1 cellular context compared by ENCODE assay signal in genomic region chr17:82236142-82236971, GRCh38.
TF ChIP-seq lines count a peak whose summit lies in the region.

No MANE protein-coding gene starts in this region.

TF ChIP-seq in HepG2, 621 proteins besides CTCF, POLR2A, EP300 and RAD21 (continued from another document and continues in another):
- peak; percentile 95; the same call in 1 of the 2 replicates for TF ChIP-seq KDM5B (CRISPR knock-in tag; IDR thresholded peaks at IDR 0.05; ENCODE audit: borderline replicate concordance)
- TF ChIP-seq FOXO1 (CRISPR knock-in tag; IDR thresholded peaks at IDR 0.05): peak; percentile 73
- TF ChIP-seq, protein P1, sequence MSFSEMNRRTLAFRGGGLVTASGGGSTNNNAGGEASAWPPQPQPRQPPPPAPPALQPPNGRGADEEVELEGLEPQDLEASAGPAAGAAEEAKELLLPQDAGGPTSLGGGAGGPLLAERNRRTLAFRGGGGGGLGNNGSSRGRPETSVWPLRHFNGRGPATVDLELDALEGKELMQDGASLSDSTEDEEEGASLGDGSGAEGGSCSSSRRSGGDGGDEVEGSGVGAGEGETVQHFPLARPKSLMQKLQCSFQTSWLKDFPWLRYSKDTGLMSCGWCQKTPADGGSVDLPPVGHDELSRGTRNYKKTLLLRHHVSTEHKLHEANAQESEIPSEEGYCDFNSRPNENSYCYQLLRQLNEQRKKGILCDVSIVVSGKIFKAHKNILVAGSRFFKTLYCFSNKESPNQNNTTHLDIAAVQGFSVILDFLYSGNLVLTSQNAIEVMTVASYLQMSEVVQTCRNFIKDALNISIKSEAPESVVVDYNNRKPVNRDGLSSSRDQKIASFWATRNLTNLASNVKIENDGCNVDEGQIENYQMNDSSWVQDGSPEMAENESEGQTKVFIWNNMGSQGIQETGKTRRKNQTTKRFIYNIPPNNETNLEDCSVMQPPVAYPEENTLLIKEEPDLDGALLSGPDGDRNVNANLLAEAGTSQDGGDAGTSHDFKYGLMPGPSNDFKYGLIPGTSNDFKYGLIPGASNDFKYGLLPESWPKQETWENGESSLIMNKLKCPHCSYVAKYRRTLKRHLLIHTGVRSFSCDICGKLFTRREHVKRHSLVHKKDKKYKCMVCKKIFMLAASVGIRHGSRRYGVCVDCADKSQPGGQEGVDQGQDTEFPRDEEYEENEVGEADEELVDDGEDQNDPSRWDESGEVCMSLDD (CRISPR knock-in tag; IDR thresholded peaks at IDR 0.05; ENCODE audit: borderline replicate concordance): peak; percentile 94
- TF ChIP-seq, protein P2, sequence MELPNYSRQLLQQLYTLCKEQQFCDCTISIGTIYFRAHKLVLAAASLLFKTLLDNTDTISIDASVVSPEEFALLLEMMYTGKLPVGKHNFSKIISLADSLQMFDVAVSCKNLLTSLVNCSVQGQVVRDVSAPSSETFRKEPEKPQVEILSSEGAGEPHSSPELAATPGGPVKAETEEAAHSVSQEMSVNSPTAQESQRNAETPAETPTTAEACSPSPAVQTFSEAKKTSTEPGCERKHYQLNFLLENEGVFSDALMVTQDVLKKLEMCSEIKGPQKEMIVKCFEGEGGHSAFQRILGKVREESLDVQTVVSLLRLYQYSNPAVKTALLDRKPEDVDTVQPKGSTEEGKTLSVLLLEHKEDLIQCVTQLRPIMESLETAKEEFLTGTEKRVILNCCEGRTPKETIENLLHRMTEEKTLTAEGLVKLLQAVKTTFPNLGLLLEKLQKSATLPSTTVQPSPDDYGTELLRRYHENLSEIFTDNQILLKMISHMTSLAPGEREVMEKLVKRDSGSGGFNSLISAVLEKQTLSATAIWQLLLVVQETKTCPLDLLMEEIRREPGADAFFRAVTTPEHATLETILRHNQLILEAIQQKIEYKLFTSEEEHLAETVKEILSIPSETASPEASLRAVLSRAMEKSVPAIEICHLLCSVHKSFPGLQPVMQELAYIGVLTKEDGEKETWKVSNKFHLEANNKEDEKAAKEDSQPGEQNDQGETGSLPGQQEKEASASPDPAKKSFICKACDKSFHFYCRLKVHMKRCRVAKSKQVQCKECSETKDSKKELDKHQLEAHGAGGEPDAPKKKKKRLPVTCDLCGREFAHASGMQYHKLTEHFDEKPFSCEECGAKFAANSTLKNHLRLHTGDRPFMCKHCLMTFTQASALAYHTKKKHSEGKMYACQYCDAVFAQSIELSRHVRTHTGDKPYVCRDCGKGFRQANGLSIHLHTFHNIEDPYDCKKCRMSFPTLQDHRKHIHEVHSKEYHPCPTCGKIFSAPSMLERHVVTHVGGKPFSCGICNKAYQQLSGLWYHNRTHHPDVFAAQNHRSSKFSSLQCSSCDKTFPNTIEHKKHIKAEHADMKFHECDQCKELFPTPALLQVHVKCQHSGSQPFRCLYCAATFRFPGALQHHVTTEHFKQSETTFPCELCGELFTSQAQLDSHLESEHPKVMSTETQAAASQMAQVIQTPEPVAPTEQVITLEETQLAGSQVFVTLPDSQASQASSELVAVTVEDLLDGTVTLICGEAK (IDR thresholded peaks at IDR 0.05): no peak
- TF ChIP-seq, protein P2 (CRISPR knock-in tag; IDR thresholded peaks at IDR 0.05): peak; percentile 84; the same call in 1 of the 2 replicates
- TF ChIP-seq, protein P3, sequence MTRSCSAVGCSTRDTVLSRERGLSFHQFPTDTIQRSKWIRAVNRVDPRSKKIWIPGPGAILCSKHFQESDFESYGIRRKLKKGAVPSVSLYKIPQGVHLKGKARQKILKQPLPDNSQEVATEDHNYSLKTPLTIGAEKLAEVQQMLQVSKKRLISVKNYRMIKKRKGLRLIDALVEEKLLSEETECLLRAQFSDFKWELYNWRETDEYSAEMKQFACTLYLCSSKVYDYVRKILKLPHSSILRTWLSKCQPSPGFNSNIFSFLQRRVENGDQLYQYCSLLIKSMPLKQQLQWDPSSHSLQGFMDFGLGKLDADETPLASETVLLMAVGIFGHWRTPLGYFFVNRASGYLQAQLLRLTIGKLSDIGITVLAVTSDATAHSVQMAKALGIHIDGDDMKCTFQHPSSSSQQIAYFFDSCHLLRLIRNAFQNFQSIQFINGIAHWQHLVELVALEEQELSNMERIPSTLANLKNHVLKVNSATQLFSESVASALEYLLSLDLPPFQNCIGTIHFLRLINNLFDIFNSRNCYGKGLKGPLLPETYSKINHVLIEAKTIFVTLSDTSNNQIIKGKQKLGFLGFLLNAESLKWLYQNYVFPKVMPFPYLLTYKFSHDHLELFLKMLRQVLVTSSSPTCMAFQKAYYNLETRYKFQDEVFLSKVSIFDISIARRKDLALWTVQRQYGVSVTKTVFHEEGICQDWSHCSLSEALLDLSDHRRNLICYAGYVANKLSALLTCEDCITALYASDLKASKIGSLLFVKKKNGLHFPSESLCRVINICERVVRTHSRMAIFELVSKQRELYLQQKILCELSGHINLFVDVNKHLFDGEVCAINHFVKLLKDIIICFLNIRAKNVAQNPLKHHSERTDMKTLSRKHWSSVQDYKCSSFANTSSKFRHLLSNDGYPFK (CRISPR knock-in tag; IDR thresholded peaks at IDR 0.05; ENCODE audit: borderline replicate concordance): peak; percentile 88
- TF ChIP-seq CBX1 (IDR thresholded peaks at IDR 0.05; ENCODE audit: low read depth): no peak
- TF ChIP-seq SRSF1 (optimal IDR thresholded peaks at IDR 0.05; ENCODE audit: low read depth, low read length): no peak
- TF ChIP-seq STAG1 (CRISPR knock-in tag; IDR thresholded peaks at IDR 0.05): peak; percentile 77
- peak; percentile 99 for TF ChIP-seq BORCS8-MEF2B (CRISPR knock-in tag; IDR thresholded peaks at IDR 0.05)
- TF ChIP-seq JUND (CRISPR knock-in tag; IDR thresholded peaks at IDR 0.05): no peak
- peak; percentile 96 for TF ChIP-seq IKZF5 (CRISPR knock-in tag; IDR thresholded peaks at IDR 0.05)
- 0 out of 2 replicates have a peak, but pooled peaks have one; percentile 86 for TF ChIP-seq ZNF530 (CRISPR knock-in tag; IDR thresholded peaks at IDR 0.05; ENCODE audit: low read depth)
- peak; percentile 76 for TF ChIP-seq AGO1 (IDR thresholded peaks at IDR 0.05; ENCODE audit: low read depth, low read length, poor library complexity, severe bottlenecking)
- TF ChIP-seq ZFP82 (CRISPR knock-in tag; IDR thresholded peaks at IDR 0.05; ENCODE audit: borderline replicate concordance): peak; percentile 68; the same call in 1 of the 2 replicates
- peak; percentile 98 for TF ChIP-seq SALL2 (CRISPR knock-in tag; IDR thresholded peaks at IDR 0.05)
- TF ChIP-seq, protein P4, sequence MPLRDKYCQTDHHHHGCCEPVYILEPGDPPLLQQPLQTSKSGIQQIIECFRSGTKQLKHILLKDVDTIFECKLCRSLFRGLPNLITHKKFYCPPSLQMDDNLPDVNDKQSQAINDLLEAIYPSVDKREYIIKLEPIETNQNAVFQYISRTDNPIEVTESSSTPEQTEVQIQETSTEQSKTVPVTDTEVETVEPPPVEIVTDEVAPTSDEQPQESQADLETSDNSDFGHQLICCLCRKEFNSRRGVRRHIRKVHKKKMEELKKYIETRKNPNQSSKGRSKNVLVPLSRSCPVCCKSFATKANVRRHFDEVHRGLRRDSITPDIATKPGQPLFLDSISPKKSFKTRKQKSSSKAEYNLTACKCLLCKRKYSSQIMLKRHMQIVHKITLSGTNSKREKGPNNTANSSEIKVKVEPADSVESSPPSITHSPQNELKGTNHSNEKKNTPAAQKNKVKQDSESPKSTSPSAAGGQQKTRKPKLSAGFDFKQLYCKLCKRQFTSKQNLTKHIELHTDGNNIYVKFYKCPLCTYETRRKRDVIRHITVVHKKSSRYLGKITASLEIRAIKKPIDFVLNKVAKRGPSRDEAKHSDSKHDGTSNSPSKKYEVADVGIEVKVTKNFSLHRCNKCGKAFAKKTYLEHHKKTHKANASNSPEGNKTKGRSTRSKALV (CRISPR knock-in tag; IDR thresholded peaks at IDR 0.05): peak; percentile 98
- TF ChIP-seq ZMYM3 (CRISPR knock-in tag; IDR thresholded peaks at IDR 0.05): no peak; the same call in 1 of the 2 replicates
- 0 out of 4 replicates have a peak, but pooled peaks of 1 of the 2 experiments have one; percentile 71 for TF ChIP-seq ATF4 (CRISPR knock-in tag; IDR thresholded peaks at IDR 0.05)
- no peak for TF ChIP-seq HNRNPLL (IDR thresholded peaks at IDR 0.05; ENCODE audit: low read depth, low read length, poor library complexity, severe bottlenecking)
- 0 out of 2 replicates have a peak, but pooled peaks have one; percentile 13 for TF ChIP-seq TBX3 (IDR thresholded peaks at IDR 0.05; ENCODE audit: borderline replicate concordance)
- TF ChIP-seq EZH2 (conservative IDR thresholded peaks at IDR 0.05; ENCODE audit: low read depth, low read length): no peak
- 0 out of 2 replicates have a peak, but pooled peaks have one; percentile 60 for TF ChIP-seq MAFG (CRISPR knock-in tag; IDR thresholded peaks at IDR 0.05)
- no peak for TF ChIP-seq CEBPB (IDR thresholded peaks at IDR 0.05; ENCODE audit: borderline replicate concordance, low read depth, low read length)
- TF ChIP-seq HNRNPH1 (optimal IDR thresholded peaks at IDR 0.05; ENCODE audit: low read depth, low read length): peak; percentile 69
- peak; percentile 84 for TF ChIP-seq ZBTB37 (CRISPR knock-in tag; IDR thresholded peaks at IDR 0.05)
- peak; percentile 79; the same call in 1 of the 2 replicates for TF ChIP-seq FIP1L1 (IDR thresholded peaks at IDR 0.05; ENCODE audit: borderline replicate concordance, insufficient read depth, low read depth, low read length)
- TF ChIP-seq ELF3 (CRISPR knock-in tag; IDR thresholded peaks at IDR 0.05): peak; percentile 84
- peak; percentile 70 for TF ChIP-seq ELF1 (CRISPR knock-in tag; IDR thresholded peaks at IDR 0.05)
- no peak for TF ChIP-seq LCORL (IDR thresholded peaks at IDR 0.05)
- peak; percentile 94 for TF ChIP-seq LCORL (CRISPR knock-in tag; IDR thresholded peaks at IDR 0.05)
- peak; percentile 69; the same call in 2 of the 3 replicates for TF ChIP-seq MXI1 (IDR thresholded peaks at IDR 0.05; ENCODE audit: borderline replicate concordance, low read depth, low read length)
- TF ChIP-seq ZNF724P (CRISPR knock-in tag; IDR thresholded peaks at IDR 0.05; ENCODE audit: borderline replicate concordance): peak; percentile 99
- TF ChIP-seq HES4 (CRISPR knock-in tag; IDR thresholded peaks at IDR 0.05; ENCODE audit: borderline replicate concordance): peak; percentile 94
- peak; percentile 64; the same call in 1 of the 2 replicates for TF ChIP-seq SP4 (CRISPR knock-in tag; IDR thresholded peaks at IDR 0.05)
- peak; percentile 90 for TF ChIP-seq CENPT (CRISPR knock-in tag; IDR thresholded peaks at IDR 0.05; ENCODE audit: low read depth)
- TF ChIP-seq TGIF2 (CRISPR knock-in tag; IDR thresholded peaks at IDR 0.05): peak; percentile 95
- TF ChIP-seq SIX1 (CRISPR knock-in tag; IDR thresholded peaks at IDR 0.05; ENCODE audit: borderline replicate concordance): peak; percentile 62; the same call in 1 of the 2 replicates
- peak; percentile 83 for TF ChIP-seq ZNF33B (CRISPR knock-in tag; IDR thresholded peaks at IDR 0.05)
- TF ChIP-seq POLR2G (IDR thresholded peaks at IDR 0.05; ENCODE audit: low read depth, low read length): peak; percentile 17
